Comparison of ENCODE assay signal across 21 cellular contexts in genomic region chr1:17043676-17044075, GRCh38.
"Had no signal": no experiment of that assay in that cellular context is flagged by ENCODE, and none has a peak within 500 bp of the region (broad histone marks: within the 10 kb centered on the region; RNA-seq: fewer than 3 reads in every experiment).

No MANE protein-coding gene starts in this region.

- H3K27ac ChIP-seq: colonic mucosa, dorsolateral prefrontal cortex, esophagus muscularis mucosa, foreskin keratinocyte, gastroesophageal sphincter, heart left ventricle, left lung, lower lobe of right lung had no signal

- ATAC-seq: foreskin keratinocyte, gastroesophageal sphincter, heart left ventricle, left cardiac atrium, left lung, left ventricle myocardium superior, lower lobe of right lung had no signal

- DNase-seq: colonic mucosa; cortex of kidney; dermis blood vessel endothelial cell; dorsolateral prefrontal cortex; effector CD4-positive, alpha-beta T cell; effector memory CD4-positive, alpha-beta T cell; foreskin keratinocyte; heart left ventricle; hippocampal formation; left cardiac atrium; left lung; left ventricle myocardium superior; lower lobe of right lung; mesendoderm; midbrain had no signal

- FAIRE-seq: endometrium, frontal cortex, islet of Langerhans, keratinocyte had no signal

- H3K27me3 ChIP-seq: colonic mucosa, dorsolateral prefrontal cortex, esophagus muscularis mucosa, foreskin keratinocyte, gastroesophageal sphincter, heart left ventricle, left lung had no signal

- H3K9me3 ChIP-seq: colonic mucosa, gastroesophageal sphincter, heart left ventricle, left lung, lower lobe of right lung had no signal

- H3K4me3 ChIP-seq: colonic mucosa, dorsolateral prefrontal cortex, esophagus muscularis mucosa, gastroesophageal sphincter, heart left ventricle, left lung, lower lobe of right lung had no signal

- H3K4me1 ChIP-seq: colonic mucosa had no signal
